ENCODE assay signal across 2 cellular contexts in the genomic region with DNA sequence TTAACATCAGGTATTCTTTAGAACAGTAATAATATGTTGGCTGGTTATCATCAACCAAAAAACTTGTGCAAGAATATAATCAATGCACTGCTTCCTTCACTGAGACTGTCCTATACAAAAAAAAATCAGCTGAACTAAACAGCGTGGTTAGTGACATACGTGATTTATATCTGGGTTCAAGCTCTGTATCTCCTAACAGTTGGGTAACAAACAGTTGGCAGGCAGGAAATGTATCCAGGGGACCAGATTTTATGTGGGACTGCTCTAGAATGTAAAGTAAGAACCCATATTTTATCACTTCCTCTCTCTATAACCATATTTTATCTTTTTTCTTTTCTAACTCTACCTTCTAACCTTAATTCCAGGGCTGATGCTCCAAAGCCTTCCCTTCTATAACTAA.
TF ChIP-seq lines count a peak whose summit lies in the region.

No MANE protein-coding gene starts in this region.

TF ChIP-seq in HEK293, 187 proteins besides CTCF, POLR2A, EP300 and RAD21 (continued from another document):
- TF ChIP-seq, protein P1, sequence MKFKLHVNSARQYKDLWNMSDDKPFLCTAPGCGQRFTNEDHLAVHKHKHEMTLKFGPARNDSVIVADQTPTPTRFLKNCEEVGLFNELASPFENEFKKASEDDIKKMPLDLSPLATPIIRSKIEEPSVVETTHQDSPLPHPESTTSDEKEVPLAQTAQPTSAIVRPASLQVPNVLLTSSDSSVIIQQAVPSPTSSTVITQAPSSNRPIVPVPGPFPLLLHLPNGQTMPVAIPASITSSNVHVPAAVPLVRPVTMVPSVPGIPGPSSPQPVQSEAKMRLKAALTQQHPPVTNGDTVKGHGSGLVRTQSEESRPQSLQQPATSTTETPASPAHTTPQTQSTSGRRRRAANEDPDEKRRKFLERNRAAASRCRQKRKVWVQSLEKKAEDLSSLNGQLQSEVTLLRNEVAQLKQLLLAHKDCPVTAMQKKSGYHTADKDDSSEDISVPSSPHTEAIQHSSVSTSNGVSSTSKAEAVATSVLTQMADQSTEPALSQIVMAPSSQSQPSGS (tag by site-specific recombination; IDR thresholded peaks at IDR 0.05; ENCODE audit: low read depth) = no peak
- TF ChIP-seq, protein P2, sequence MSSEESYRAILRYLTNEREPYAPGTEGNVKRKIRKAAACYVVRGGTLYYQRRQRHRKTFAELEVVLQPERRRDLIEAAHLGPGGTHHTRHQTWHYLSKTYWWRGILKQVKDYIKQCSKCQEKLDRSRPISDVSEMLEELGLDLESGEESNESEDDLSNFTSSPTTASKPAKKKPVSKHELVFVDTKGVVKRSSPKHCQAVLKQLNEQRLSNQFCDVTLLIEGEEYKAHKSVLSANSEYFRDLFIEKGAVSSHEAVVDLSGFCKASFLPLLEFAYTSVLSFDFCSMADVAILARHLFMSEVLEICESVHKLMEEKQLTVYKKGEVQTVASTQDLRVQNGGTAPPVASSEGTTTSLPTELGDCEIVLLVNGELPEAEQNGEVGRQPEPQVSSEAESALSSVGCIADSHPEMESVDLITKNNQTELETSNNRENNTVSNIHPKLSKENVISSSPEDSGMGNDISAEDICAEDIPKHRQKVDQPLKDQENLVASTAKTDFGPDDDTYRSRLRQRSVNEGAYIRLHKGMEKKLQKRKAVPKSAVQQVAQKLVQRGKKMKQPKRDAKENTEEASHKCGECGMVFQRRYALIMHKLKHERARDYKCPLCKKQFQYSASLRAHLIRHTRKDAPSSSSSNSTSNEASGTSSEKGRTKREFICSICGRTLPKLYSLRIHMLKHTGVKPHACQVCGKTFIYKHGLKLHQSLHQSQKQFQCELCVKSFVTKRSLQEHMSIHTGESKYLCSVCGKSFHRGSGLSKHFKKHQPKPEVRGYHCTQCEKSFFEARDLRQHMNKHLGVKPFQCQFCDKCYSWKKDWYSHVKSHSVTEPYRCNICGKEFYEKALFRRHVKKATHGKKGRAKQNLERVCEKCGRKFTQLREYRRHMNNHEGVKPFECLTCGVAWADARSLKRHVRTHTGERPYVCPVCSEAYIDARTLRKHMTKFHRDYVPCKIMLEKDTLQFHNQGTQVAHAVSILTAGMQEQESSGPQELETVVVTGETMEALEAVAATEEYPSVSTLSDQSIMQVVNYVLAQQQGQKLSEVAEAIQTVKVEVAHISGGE (tag by site-specific recombination; conservative IDR thresholded peaks at IDR 0.05; ENCODE audit: low read depth) = peak; percentile 77
TF ChIP-seq in HEK293: peak in this region for 1.

TF ChIP-seq in GM12878, 131 proteins besides CTCF, POLR2A, EP300 and RAD21 (continued from another document):
- no peak for TF ChIP-seq SMAD1 (IDR thresholded peaks at IDR 0.05; ENCODE audit: low read depth, partially characterized antibody)
- TF ChIP-seq SPI1 (IDR thresholded peaks at IDR 0.05; ENCODE audit: borderline replicate concordance, insufficient read depth, low read depth, low read length) = 0 out of 2 replicates have a peak, but pooled peaks have one; percentile 12
- no peak for TF ChIP-seq PAX5 (IDR thresholded peaks at IDR 0.05; ENCODE audit: borderline replicate concordance, low read depth, low read length)
- TF ChIP-seq, protein P3, sequence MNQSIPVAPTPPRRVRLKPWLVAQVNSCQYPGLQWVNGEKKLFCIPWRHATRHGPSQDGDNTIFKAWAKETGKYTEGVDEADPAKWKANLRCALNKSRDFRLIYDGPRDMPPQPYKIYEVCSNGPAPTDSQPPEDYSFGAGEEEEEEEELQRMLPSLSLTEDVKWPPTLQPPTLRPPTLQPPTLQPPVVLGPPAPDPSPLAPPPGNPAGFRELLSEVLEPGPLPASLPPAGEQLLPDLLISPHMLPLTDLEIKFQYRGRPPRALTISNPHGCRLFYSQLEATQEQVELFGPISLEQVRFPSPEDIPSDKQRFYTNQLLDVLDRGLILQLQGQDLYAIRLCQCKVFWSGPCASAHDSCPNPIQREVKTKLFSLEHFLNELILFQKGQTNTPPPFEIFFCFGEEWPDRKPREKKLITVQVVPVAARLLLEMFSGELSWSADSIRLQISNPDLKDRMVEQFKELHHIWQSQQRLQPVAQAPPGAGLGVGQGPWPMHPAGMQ (IDR thresholded peaks at IDR 0.05; ENCODE audit: borderline replicate concordance) = no peak
- no peak for TF ChIP-seq ZSCAN29 (IDR thresholded peaks at IDR 0.05)
- TF ChIP-seq RELA (IDR thresholded peaks at IDR 0.05; ENCODE audit: borderline replicate concordance, partially characterized antibody) = no peak
- TF ChIP-seq ZNF622 (IDR thresholded peaks at IDR 0.05) = no peak
- TF ChIP-seq, protein P4, sequence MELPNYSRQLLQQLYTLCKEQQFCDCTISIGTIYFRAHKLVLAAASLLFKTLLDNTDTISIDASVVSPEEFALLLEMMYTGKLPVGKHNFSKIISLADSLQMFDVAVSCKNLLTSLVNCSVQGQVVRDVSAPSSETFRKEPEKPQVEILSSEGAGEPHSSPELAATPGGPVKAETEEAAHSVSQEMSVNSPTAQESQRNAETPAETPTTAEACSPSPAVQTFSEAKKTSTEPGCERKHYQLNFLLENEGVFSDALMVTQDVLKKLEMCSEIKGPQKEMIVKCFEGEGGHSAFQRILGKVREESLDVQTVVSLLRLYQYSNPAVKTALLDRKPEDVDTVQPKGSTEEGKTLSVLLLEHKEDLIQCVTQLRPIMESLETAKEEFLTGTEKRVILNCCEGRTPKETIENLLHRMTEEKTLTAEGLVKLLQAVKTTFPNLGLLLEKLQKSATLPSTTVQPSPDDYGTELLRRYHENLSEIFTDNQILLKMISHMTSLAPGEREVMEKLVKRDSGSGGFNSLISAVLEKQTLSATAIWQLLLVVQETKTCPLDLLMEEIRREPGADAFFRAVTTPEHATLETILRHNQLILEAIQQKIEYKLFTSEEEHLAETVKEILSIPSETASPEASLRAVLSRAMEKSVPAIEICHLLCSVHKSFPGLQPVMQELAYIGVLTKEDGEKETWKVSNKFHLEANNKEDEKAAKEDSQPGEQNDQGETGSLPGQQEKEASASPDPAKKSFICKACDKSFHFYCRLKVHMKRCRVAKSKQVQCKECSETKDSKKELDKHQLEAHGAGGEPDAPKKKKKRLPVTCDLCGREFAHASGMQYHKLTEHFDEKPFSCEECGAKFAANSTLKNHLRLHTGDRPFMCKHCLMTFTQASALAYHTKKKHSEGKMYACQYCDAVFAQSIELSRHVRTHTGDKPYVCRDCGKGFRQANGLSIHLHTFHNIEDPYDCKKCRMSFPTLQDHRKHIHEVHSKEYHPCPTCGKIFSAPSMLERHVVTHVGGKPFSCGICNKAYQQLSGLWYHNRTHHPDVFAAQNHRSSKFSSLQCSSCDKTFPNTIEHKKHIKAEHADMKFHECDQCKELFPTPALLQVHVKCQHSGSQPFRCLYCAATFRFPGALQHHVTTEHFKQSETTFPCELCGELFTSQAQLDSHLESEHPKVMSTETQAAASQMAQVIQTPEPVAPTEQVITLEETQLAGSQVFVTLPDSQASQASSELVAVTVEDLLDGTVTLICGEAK (IDR thresholded peaks at IDR 0.05; ENCODE audit: borderline replicate concordance) = peak; percentile 71; the same call in 1 of the 2 replicates
- TF ChIP-seq CHD4 (IDR thresholded peaks at IDR 0.05) = no peak
- TF ChIP-seq POU2F2 (IDR thresholded peaks at IDR 0.05; ENCODE audit: borderline replicate concordance, low read depth, low read length) = no peak
- TF ChIP-seq SMARCA5 (IDR thresholded peaks at IDR 0.05) = no peak
- TF ChIP-seq, protein P5, sequence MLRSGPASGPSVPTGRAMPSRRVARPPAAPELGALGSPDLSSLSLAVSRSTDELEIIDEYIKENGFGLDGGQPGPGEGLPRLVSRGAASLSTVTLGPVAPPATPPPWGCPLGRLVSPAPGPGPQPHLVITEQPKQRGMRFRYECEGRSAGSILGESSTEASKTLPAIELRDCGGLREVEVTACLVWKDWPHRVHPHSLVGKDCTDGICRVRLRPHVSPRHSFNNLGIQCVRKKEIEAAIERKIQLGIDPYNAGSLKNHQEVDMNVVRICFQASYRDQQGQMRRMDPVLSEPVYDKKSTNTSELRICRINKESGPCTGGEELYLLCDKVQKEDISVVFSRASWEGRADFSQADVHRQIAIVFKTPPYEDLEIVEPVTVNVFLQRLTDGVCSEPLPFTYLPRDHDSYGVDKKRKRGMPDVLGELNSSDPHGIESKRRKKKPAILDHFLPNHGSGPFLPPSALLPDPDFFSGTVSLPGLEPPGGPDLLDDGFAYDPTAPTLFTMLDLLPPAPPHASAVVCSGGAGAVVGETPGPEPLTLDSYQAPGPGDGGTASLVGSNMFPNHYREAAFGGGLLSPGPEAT (IDR thresholded peaks at IDR 0.05; ENCODE audit: low read depth) = no peak
- no peak for TF ChIP-seq ASH2L (IDR thresholded peaks at IDR 0.05; ENCODE audit: borderline replicate concordance, low read depth)
- no peak for TF ChIP-seq GATAD2B (conservative IDR thresholded peaks at IDR 0.05; ENCODE audit: low read depth)
TF ChIP-seq in GM12878: peak in this region for 4.
